ENCODE assay signal across 30 cellular contexts in genomic region chr5:438481-438981, GRCh38. TPM values are rescaled to one million over a fixed set of nuclear protein-coding genes. Genes with fewer than 3 reads are reported as not detected.
A peak's percentile ranks its signal among the peaks of the same experiment; 100 is the strongest.
DNase-seq lines count a peak whose midpoint lies in the region; FAIRE-seq and TF ChIP-seq lines count a peak whose summit lies in the region.
"Had no signal": no experiment of that assay in that cellular context is flagged by ENCODE, and none has a peak within 500 bp of the region (broad histone marks: within the 10 kb centered on the region; RNA-seq: fewer than 3 reads in every experiment).

No MANE protein-coding gene starts in this region.

- H3K9me3 ChIP-seq in kidney (ENCODE audit: control insufficient read depth in 1 of 2, low read length in 2 of 2) (no peaks in the 10 kb centered on the region), suprapubic skin (no peaks in the 10 kb centered on the region)
- H3K9me3 ChIP-seq: heart right ventricle, testis had no signal

- FAIRE-seq in kidney (lab: Jason Lieb, UNC) (no peak), RCC 7860 (lab: Jason Lieb, UNC) (no peak)
- FAIRE-seq: D721Med had no signal

- H3K9me3 Mint-ChIP-seq in activated naive CD4-positive, alpha-beta T cell treated with anti-CD3 and anti-CD28 coated beads, Interleukin-2, amount 50 U/mL, for 24 hours: no peaks in the 10 kb centered on the region
- H3K9me3 Mint-ChIP-seq: activated CD4-positive, alpha-beta T cell treated with anti-CD3 and anti-CD28 coated beads, Interleukin-2, amount 10 ng/mL, durations not matched to agents 24 days and 14 days; activated T-cell treated with anti-CD3 and anti-CD28 coated beads, Interleukin-2, amount 50 U/mL, for 24 hours; CD4-positive, alpha-beta memory T cell; GM23338; HFFc6; naive thymus-derived CD8-positive, alpha-beta T cell had no signal

- POLR2A ChIA-PET in RWPE1 (lab: Yijun Ruan, JAX; ENCODE audit: low non-redundant PET): interaction anchor here (0.6 kb wide), 1 partner anchor 120 kb away, joined by 3 read pairs; no protein-coding TSS in a partner anchor

- H3K4me3 Mint-ChIP-seq in activated naive CD4-positive, alpha-beta T cell treated with anti-CD3 and anti-CD28 coated beads, Interleukin-2, amount 50 U/mL, for 24 hours: no peak overlapping the region
- H3K4me3 Mint-ChIP-seq: activated CD4-positive, alpha-beta T cell treated with anti-CD3 and anti-CD28 coated beads, Interleukin-2, amount 10 ng/mL, durations not matched to agents 24 days and 14 days; activated T-cell treated with anti-CD3 and anti-CD28 coated beads, Interleukin-2, amount 50 U/mL, for 24 hours; B cell; CD4-positive, alpha-beta memory T cell; GM23338; HFFc6; naive thymus-derived CD8-positive, alpha-beta T cell had no signal

- CTCF ChIA-PET in RWPE1 (lab: Yijun Ruan, JAX): interaction anchor here (0.5 to 0.7 kb wide), 2 partner anchors 10 to 198 kb away, joined by 3 to 6 read pairs; no protein-coding TSS in a partner anchor

- H3K27ac ChIP-seq in RWPE1 (0 out of 2 replicates have a peak overlapping the region, but pooled peaks have one; percentile 2), kidney (ENCODE audit: low read depth in 2 of 2, low read length in 2 of 2) (no peak overlapping the region), suprapubic skin (no peak overlapping the region)
- H3K27ac ChIP-seq: heart right ventricle, testis had no signal

- intact Hi-C loops in kidney (cut with DNase I): no loop called here

- no peaks in the 10 kb centered on the region for H3K27me3 ChIP-seq in suprapubic skin
- H3K27me3 ChIP-seq: testis had no signal

- H3K27me3 Mint-ChIP-seq in activated naive CD4-positive, alpha-beta T cell treated with anti-CD3 and anti-CD28 coated beads, Interleukin-2, amount 50 U/mL, for 24 hours: no peaks in the 10 kb centered on the region
- H3K27me3 Mint-ChIP-seq: activated CD4-positive, alpha-beta T cell treated with anti-CD3 and anti-CD28 coated beads, Interleukin-2, amount 10 ng/mL, durations not matched to agents 24 days and 14 days had no signal

- no peak for DNase-seq in activated naive CD4-positive, alpha-beta T cell treated with anti-CD3 and anti-CD28 coated beads, Interleukin-2, amount 50 U/mL, for 16 hours
- DNase-seq in RWPE1 (ENCODE audit: low spot score) (no peak), kidney (peak; percentile 71), suprapubic skin (ENCODE audit: low spot score in 2 of 2) (peak; percentile 49), NCI-H446 (lab: John Stamatoyannopoulos, UW) (no peak), T-helper 2 cell (no peak), RCC 7860 (ENCODE audit: low spot score) (no peak)
- DNase-seq: activated CD4-positive, alpha-beta T cell treated with anti-CD3 and anti-CD28 coated beads, Interleukin-2, amount 10 ng/mL, durations not matched to agents 24 days and 14 days; activated gamma-delta T cell treated with Interleukin-2 at 50 U/mL for 16 hours; activated T-cell treated with anti-CD3 and anti-CD28 coated beads, Interleukin-2, amount 50 U/mL, for 24 hours; amygdala; CD4-positive, alpha-beta memory T cell; DND-41; foreskin melanocyte; HFFc6; KBM-7; kidney glomerular epithelial cell; NCI-H1092 treated with DMSO at 0.1 percent for 48 hours; NCI-H1694 treated with DMSO at 0.1 percent for 48 hours; NCI-H2171 treated with DMSO at 0.1 percent for 48 hours; NCI-H526; stimulated activated naive CD4-positive, alpha-beta T cell treated with Interleukin-2 at 50 U/mL for 16 hours; testis had no signal

- no peaks in the 10 kb centered on the region for H3K36me3 Mint-ChIP-seq in activated naive CD4-positive, alpha-beta T cell treated with anti-CD3 and anti-CD28 coated beads, Interleukin-2, amount 50 U/mL, for 24 hours
- H3K36me3 Mint-ChIP-seq: naive thymus-derived CD8-positive, alpha-beta T cell had no signal

- no peak for TF ChIP-seq EP300 in suprapubic skin (IDR thresholded peaks at IDR 0.05)

- peaks cover 5% of the 10 kb centered on the region for H3K4me1 Mint-ChIP-seq in activated naive CD4-positive, alpha-beta T cell treated with anti-CD3 and anti-CD28 coated beads, Interleukin-2, amount 50 U/mL, for 24 hours
- H3K4me1 Mint-ChIP-seq: GM23338 had no signal

- peaks cover 6 to 8% of the 10 kb centered on the region in 2 donors for H3K4me1 ChIP-seq in kidney (ENCODE audit: control insufficient read depth in 1 of 2, insufficient read depth in 1 of 2, low read depth in 1 of 2, low read length in 2 of 2)
- peaks cover 11% of the 10 kb centered on the region for H3K4me1 ChIP-seq in suprapubic skin

- no peak overlapping the region for H3K4me3 ChIP-seq in kidney (ENCODE audit: low read length in 2 of 2)
- no peak overlapping the region for H3K4me3 ChIP-seq in suprapubic skin
- H3K4me3 ChIP-seq: GM23338, heart right ventricle, lung, testis had no signal

- H3K36me3 ChIP-seq in kidney (ENCODE audit: control insufficient read depth in 1 of 2, insufficient read depth in 2 of 2, low read length in 2 of 2) (no peaks in the 10 kb centered on the region), suprapubic skin (no peaks in the 10 kb centered on the region)
- H3K36me3 ChIP-seq: heart right ventricle had no signal

- 77% methylated on average over 13 of the region's 14 CpGs for WGBS in suprapubic skin

- H3K9ac ChIP-seq in kidney (ENCODE audit: low read length in 2 of 2): no peak overlapping the region

- TF ChIP-seq POLR2A in suprapubic skin (IDR thresholded peaks at IDR 0.05): no peak

- no peak for TF ChIP-seq CTCF in RWPE1 (conservative IDR thresholded peaks at IDR 0.05; ENCODE audit: low read depth)
- no peak for TF ChIP-seq CTCF in kidney (IDR thresholded peaks at IDR 0.05; ENCODE audit: borderline replicate concordance, extremely low read depth, insufficient read depth)
- TF ChIP-seq CTCF in suprapubic skin (IDR thresholded peaks at IDR 0.05): no peak

- peak overlapping the region; percentile 41 for H3K27ac Mint-ChIP-seq in activated naive CD4-positive, alpha-beta T cell treated with anti-CD3 and anti-CD28 coated beads, Interleukin-2, amount 50 U/mL, for 24 hours
- H3K27ac Mint-ChIP-seq: activated CD4-positive, alpha-beta T cell treated with anti-CD3 and anti-CD28 coated beads, Interleukin-2, amount 10 ng/mL, durations not matched to agents 24 days and 14 days; activated T-cell treated with anti-CD3 and anti-CD28 coated beads, Interleukin-2, amount 50 U/mL, for 24 hours; B cell; CD4-positive, alpha-beta memory T cell; GM23338; HFFc6; naive thymus-derived CD8-positive, alpha-beta T cell had no signal

RNA-seq across cellular contexts. Expression of gene EXOC3, which starts 4.4 kb away (rescaled TPM):
- total RNA-seq in kidney (71.5 TPM), suprapubic skin (100 to 1,000 TPM in 1 of 4 donors, 10 to 100 TPM in 3; 68.9 to 199 (median 83.4) TPM)
- 40.5 TPM for polyA plus RNA-seq in kidney (ENCODE audit: insufficient read depth, low read depth, low replicate concordance)

Comparison
In these comparisons a context has a peak if more than half of its experiments do, and no peak if none do; other contexts are left out.
1. DNase-seq: peak in kidney (single experiment) and suprapubic skin (2 of 2); none in activated naive CD4-positive, alpha-beta T cell treated with anti-CD3 and anti-CD28 coated beads, Interleukin-2, amount 50 U/mL, for 16 hours (single experiment), RWPE1 (single experiment), NCI-H446 (0 of 2), T-helper 2 cell (0 of 5) and RCC 7860 (single experiment).